ENCODE assay signal across 1 cellular context in the genomic region with DNA sequence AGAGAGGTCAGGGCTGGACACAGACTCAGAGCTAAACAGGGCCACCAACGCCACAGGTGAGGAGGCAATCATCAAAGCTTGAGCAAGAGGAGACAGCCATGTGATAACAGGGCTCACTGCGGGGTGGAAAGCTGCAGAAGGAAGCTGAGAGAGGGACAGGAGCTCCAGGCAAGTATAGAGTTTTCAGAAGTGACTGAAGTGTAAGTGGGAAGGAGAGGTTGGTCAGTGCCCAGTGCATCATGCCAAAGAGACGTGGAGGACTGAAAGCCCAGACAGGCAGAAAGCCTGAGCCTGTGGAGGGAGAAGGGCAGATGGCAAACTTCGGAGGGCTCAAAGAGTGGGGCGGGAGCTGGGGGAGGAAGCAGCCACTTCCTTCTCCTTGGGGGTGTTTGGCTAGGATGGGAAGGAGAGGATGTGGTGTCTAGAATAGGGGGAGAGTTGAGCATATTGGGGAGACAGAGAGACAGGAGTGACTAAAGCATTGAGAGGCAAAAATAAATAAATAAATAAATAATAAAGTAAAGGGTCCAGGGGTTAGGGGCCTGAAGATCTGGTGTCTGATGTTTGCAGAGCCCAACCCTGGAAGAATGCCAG.
A peak's percentile ranks its signal among the peaks of the same experiment; 100 is the strongest.
TF ChIP-seq lines count a peak whose summit lies in the region.

No MANE protein-coding gene starts in this region.

TF ChIP-seq in HepG2, 621 proteins besides CTCF, POLR2A, EP300 and RAD21 (continued from another document):
- TF ChIP-seq, protein P1, sequence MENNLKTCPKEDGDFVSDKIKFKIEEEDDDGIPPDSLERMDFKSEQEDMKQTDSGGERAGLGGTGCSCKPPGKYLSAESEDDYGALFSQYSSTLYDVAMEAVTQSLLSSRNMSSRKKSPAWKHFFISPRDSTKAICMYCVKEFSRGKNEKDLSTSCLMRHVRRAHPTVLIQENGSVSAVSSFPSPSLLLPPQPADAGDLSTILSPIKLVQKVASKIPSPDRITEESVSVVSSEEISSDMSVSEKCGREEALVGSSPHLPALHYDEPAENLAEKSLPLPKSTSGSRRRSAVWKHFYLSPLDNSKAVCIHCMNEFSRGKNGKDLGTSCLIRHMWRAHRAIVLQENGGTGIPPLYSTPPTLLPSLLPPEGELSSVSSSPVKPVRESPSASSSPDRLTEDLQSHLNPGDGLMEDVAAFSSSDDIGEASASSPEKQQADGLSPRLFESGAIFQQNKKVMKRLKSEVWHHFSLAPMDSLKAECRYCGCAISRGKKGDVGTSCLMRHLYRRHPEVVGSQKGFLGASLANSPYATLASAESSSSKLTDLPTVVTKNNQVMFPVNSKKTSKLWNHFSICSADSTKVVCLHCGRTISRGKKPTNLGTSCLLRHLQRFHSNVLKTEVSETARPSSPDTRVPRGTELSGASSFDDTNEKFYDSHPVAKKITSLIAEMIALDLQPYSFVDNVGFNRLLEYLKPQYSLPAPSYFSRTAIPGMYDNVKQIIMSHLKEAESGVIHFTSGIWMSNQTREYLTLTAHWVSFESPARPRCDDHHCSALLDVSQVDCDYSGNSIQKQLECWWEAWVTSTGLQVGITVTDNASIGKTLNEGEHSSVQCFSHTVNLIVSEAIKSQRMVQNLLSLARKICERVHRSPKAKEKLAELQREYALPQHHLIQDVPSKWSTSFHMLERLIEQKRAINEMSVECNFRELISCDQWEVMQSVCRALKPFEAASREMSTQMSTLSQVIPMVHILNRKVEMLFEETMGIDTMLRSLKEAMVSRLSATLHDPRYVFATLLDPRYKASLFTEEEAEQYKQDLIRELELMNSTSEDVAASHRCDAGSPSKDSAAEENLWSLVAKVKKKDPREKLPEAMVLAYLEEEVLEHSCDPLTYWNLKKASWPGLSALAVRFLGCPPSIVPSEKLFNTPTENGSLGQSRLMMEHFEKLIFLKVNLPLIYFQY (CRISPR knock-in tag; IDR thresholded peaks at IDR 0.05; ENCODE audit: borderline replicate concordance) = no peak
- TF ChIP-seq MED1 (CRISPR knock-in tag; IDR thresholded peaks at IDR 0.05) (0 out of 2 replicates have a peak, but pooled peaks have one; percentile 12), FOXO1 (CRISPR knock-in tag; IDR thresholded peaks at IDR 0.05) (no peak), E2F1 (CRISPR knock-in tag; IDR thresholded peaks at IDR 0.05) (no peak), BRCA1 (CRISPR knock-in tag; IDR thresholded peaks at IDR 0.05) (no peak), ZBTB33 (CRISPR knock-in tag; IDR thresholded peaks at IDR 0.05) (no peak), HDAC2 (CRISPR knock-in tag; IDR thresholded peaks at IDR 0.05) (no peak), ZNF670 (CRISPR knock-in tag; IDR thresholded peaks at IDR 0.05; ENCODE audit: borderline replicate concordance) (no peak), GPBP1L1 (CRISPR knock-in tag; IDR thresholded peaks at IDR 0.05) (no peak), TRIM24 (CRISPR knock-in tag; IDR thresholded peaks at IDR 0.05) (no peak), ZNF275 (CRISPR knock-in tag; IDR thresholded peaks at IDR 0.05; ENCODE audit: borderline replicate concordance) (no peak), ZNF274 (CRISPR knock-in tag; IDR thresholded peaks at IDR 0.05) (0 out of 2 replicates have a peak, but pooled peaks have one; percentile 31), THRA (CRISPR knock-in tag; IDR thresholded peaks at IDR 0.05; ENCODE audit: borderline replicate concordance) (no peak), ZNF225 (CRISPR knock-in tag; IDR thresholded peaks at IDR 0.05) (no peak), ERF (CRISPR knock-in tag; IDR thresholded peaks at IDR 0.05) (no peak), TFE3 (CRISPR knock-in tag; IDR thresholded peaks at IDR 0.05) (0 out of 2 replicates have a peak, but pooled peaks have one; percentile 52), ZMYM3 (CRISPR knock-in tag; IDR thresholded peaks at IDR 0.05) (0 out of 2 replicates have a peak, but pooled peaks have one; percentile 48), ZNF567 (CRISPR knock-in tag; IDR thresholded peaks at IDR 0.05; ENCODE audit: borderline replicate concordance) (no peak)
- TF ChIP-seq, protein P2, sequence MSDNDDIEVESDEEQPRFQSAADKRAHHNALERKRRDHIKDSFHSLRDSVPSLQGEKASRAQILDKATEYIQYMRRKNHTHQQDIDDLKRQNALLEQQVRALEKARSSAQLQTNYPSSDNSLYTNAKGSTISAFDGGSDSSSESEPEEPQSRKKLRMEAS (IDR thresholded peaks at IDR 0.05) = peak; percentile 45; the same call in 1 of the 2 replicates
